8 cellular contexts compared by ENCODE assay signal in genomic region chr6:25278557-25278913, GRCh38. TPM values are rescaled to one million over a fixed set of nuclear protein-coding genes. Genes with fewer than 3 reads are reported as not detected.
DNase-seq lines count a peak whose midpoint lies in the region; ATAC-seq and TF ChIP-seq lines count a peak whose summit lies in the region.

No MANE protein-coding gene starts in this region.

- peak overlapping the region; percentile 85 for H3K4me3 Mint-ChIP-seq in glutamatergic neuron (ENCODE audit: unreplicated experiment)

- H3K27ac Mint-ChIP-seq in glutamatergic neuron (ENCODE audit: unreplicated experiment): peak overlapping the region; percentile 19

- H3K4me1 Mint-ChIP-seq in glutamatergic neuron (ENCODE audit: low read depth, unreplicated experiment): peaks cover 2% of the 10 kb centered on the region

- ATAC-seq in HG02852 (IDR thresholded peaks at IDR 0.05; ENCODE audit: unreplicated experiment): peak; percentile 30
- ATAC-seq in sciatic nerve: peak; percentile 37

- peak; percentile 72 for DNase-seq in DMS153 (lab: John Stamatoyannopoulos, UW)
- DNase-seq in DMS153 treated with DMSO at 0.1 percent for 48 hours (lab: John Stamatoyannopoulos, UW; ENCODE audit: unreplicated experiment): no peak
- DNase-seq in SW480 (ENCODE audit: low spot score): peak; percentile 25
- DNase-seq in glutamatergic neuron: peak; percentile 20
- no peak for DNase-seq in sciatic nerve (ENCODE audit: low spot score)
- DNase-seq in HK-2 (ENCODE audit: unreplicated experiment): no peak
- DNase-seq in NCI-H128 (lab: John Stamatoyannopoulos, UW; ENCODE audit: unreplicated experiment): no peak

- peaks cover 7% of the 10 kb centered on the region for H3K9me3 Mint-ChIP-seq in glutamatergic neuron (ENCODE audit: unreplicated experiment)

- no peak for TF ChIP-seq CTCF in glutamatergic neuron (IDR thresholded peaks at IDR 0.05; ENCODE audit: partially characterized antibody, unreplicated experiment)

- no peaks in the 10 kb centered on the region for H3K36me3 Mint-ChIP-seq in glutamatergic neuron (ENCODE audit: unreplicated experiment)

- peaks cover 8% of the 10 kb centered on the region for H3K27me3 Mint-ChIP-seq in glutamatergic neuron (ENCODE audit: unreplicated experiment)

- intact Hi-C loops in sciatic nerve (cut with DNase I): no loop called here

RNA-seq across cellular contexts. Expression of gene CARMIL1, which starts 0.6 kb away (rescaled TPM):
- 4.8 TPM for total RNA-seq in glutamatergic neuron (ENCODE audit: unreplicated experiment)
- total RNA-seq in sciatic nerve: 20.8 TPM

Comparison
In these comparisons a context has a peak if more than half of its experiments do, and no peak if none do; other contexts are left out.
1. DNase-seq: peak in DMS153 (single experiment), SW480 (single experiment) and glutamatergic neuron (single experiment); none in DMS153 treated with DMSO at 0.1 percent for 48 hours (single experiment), sciatic nerve (single experiment), HK-2 (single experiment) and NCI-H128 (single experiment).